Comparison of ENCODE assay signal across 32 cellular contexts in the genomic region with DNA sequence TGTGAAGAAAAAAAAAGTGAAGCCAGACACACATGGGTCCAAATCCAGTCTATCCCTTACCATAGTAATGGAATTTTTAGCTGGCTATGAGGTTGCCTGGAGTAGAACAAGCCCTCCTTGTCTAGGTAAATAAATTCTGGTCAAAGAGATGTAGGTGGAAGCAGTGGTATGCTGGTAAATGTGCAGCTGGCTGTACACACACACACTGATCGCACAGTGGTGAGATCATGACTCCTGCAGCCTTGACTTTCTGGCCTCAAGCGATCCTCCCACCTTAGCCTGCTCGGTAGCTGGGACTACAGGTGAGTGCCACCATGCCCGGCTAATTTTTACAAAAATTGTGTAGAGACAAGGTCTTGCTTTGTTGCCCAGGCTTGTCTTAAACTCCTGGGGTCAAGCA.
DNase-seq lines count a peak whose midpoint lies in the region; ATAC-seq, FAIRE-seq and TF ChIP-seq lines count a peak whose summit lies in the region.
"Had no signal": no experiment of that assay in that cellular context is flagged by ENCODE, and none has a peak within 500 bp of the region (broad histone marks: within the 10 kb centered on the region; RNA-seq: fewer than 3 reads in every experiment).

No MANE protein-coding gene starts in this region.

- intact Hi-C loops in HepG2 (cut with micrococcal nuclease; ENCODE audit: unreplicated experiment), result no loop called here
- intact Hi-C loops in right lobe of liver (cut with DNase I), result no loop called here

- 0% methylated on average over 4 of the region's 4 CpGs for WGBS in HepG2 (ENCODE audit: low lambda C conversion rate)
- WGBS in right lobe of liver (ENCODE audit: insufficient coverage, low coverage, low lambda C conversion rate, missing lambda C conversion rate), result 76% methylated on average over 3 of the region's 4 CpGs

- TF ChIP-seq EP300 in HepG2 (IDR thresholded peaks at IDR 0.05; ENCODE audit: low read depth in 2 of 2, low read length in 2 of 2), result no peak
- no peak for TF ChIP-seq EP300 in HepG2 (CRISPR knock-in tag; IDR thresholded peaks at IDR 0.05; ENCODE audit: borderline replicate concordance)

- H2AFZ ChIP-seq in HepG2 (ENCODE audit: low read length), result peak overlapping the region; percentile 3

- no peak overlapping the region for H3K4me2 ChIP-seq in HepG2 (ENCODE audit: low read depth, low read length)
- H3K4me2 ChIP-seq: A549; BLaER1; BLaER1 treated with 17β-estradiol and CSF1 and Interleukin-3, amounts not matched to agents 10 nM and 100 nM had no signal

- CTCF ChIA-PET in HepG2 (lab: Yijun Ruan, JAX; ENCODE audit: low intra/inter-chr PET ratio, low total read pairs), result no interaction called here

- DNase-seq in HepG2 (ENCODE audit: low spot score) (peak; percentile 33), right lobe of liver (no peak), HTR-8/SVneo (ENCODE audit: insufficient read length, low spot score) (no peak), bronchial epithelial cell (ENCODE audit: low read depth) (no peak), mucosa of gallbladder (ENCODE audit: low spot score) (no peak)
- DNase-seq: 8988T; ACHN; AML-193; BE2C; C1 segment of cervical spinal cord; Caco-2; Calu3; CD4-positive, alpha-beta memory T cell; CD4-positive, alpha-beta T cell; CD4-positive, CD25-positive, alpha-beta regulatory T cell; CD8-positive, alpha-beta memory T cell; CD8-positive, alpha-beta T cell; COR-L47; DMS 273 treated with DMSO at 0.1 percent for 48 hours; DMS153; DMS53; DMS79; DMS79 treated with DMSO at 0.1 percent for 48 hours; DND-41; EL had no signal

- H4K20me1 ChIP-seq in HepG2 (ENCODE audit: insufficient read depth, low read length), result no peaks in the 10 kb centered on the region
- H4K20me1 ChIP-seq: BLaER1; BLaER1 treated with 17β-estradiol and CSF1 and Interleukin-3, amounts not matched to agents 10 nM and 100 nM had no signal

- H3K79me2 ChIP-seq in HepG2 (ENCODE audit: insufficient read depth, low read length), result no peaks in the 10 kb centered on the region

- BruUV-seq in HepG2 (replicated peaks; lab: Mats Ljungman, UMichigan), result no TSS peak

- POLR2A ChIA-PET in HepG2 (lab: Yijun Ruan, JAX), result no interaction called here

- TF ChIP-seq RAD21 in HepG2 (CRISPR knock-in tag; IDR thresholded peaks at IDR 0.05), result no peak

- H3K4me3 ChIP-seq in HepG2 (replicated peaks in 1 of 3; ENCODE audit: insufficient read depth in 1 of 3, low read depth in 2 of 3, low read length in 3 of 3) (no peak overlapping the region), right lobe of liver (no peak overlapping the region), bronchial epithelial cell (ENCODE audit: low read depth, low read length) (no peak overlapping the region)
- H3K4me3 ChIP-seq: A549; BLaER1; BLaER1 treated with 17β-estradiol and CSF1 and Interleukin-3, amounts not matched to agents 10 nM and 100 nM had no signal

- H3K4me1 ChIP-seq in HepG2 (ENCODE audit: insufficient read depth, low read length), result peaks cover 9% of the 10 kb centered on the region
- H3K4me1 ChIP-seq in right lobe of liver, result no peaks in the 10 kb centered on the region
- H3K4me1 ChIP-seq: A549, BE2C, BLaER1, Caco-2 had no signal

- no peak for TF ChIP-seq POLR2A in HepG2 (IDR thresholded peaks at IDR 0.05; ENCODE audit: insufficient read depth in 1 of 2, low read depth in 2 of 2, low read length in 2 of 2)
- no peak for TF ChIP-seq POLR2A in right lobe of liver (IDR thresholded peaks at IDR 0.05)

- no peak overlapping the region for H3K9ac ChIP-seq in HepG2 (ENCODE audit: insufficient read depth, low read depth, low read length)
- H3K9ac ChIP-seq: BLaER1; BLaER1 treated with 17β-estradiol and CSF1 and Interleukin-3, amounts not matched to agents 10 nM and 100 nM had no signal

- H3K36me3 ChIP-seq in HepG2 (replicated peaks in 1 of 2; ENCODE audit: control insufficient read depth in 1 of 2, insufficient read depth in 2 of 2, low read length in 2 of 2), result no peaks in the 10 kb centered on the region
- H3K36me3 ChIP-seq in right lobe of liver, result no peaks in the 10 kb centered on the region
- H3K36me3 ChIP-seq in bronchial epithelial cell (ENCODE audit: control insufficient read depth, insufficient read depth, low read length), result no peaks in the 10 kb centered on the region
- H3K36me3 ChIP-seq: BE2C; BLaER1; BLaER1 treated with 17β-estradiol and CSF1 and Interleukin-3, amounts not matched to agents 10 nM and 100 nM had no signal

- in situ Hi-C loops in HepG2 (cut with HindIII; ENCODE audit: extremely low pct_ligation_motif_present, low pct_unique_long_range_greater_than_20kb), result no loop called here

- peak; percentile 92 for ATAC-seq in HepG2
- ATAC-seq in right lobe of liver, result no peak
- no peak for ATAC-seq in GM18858 (IDR thresholded peaks at IDR 0.05; ENCODE audit: unreplicated experiment)
- ATAC-seq: CD8-positive, alpha-beta T cell had no signal

- H3K27ac ChIP-seq in HepG2 (ENCODE audit: extremely low read length, insufficient read depth, low read length) (no peak overlapping the region), right lobe of liver (no peak overlapping the region)
- H3K27ac ChIP-seq: 22Rv1; A549; BLaER1; BLaER1 treated with 17β-estradiol and CSF1 and Interleukin-3, amounts not matched to agents 10 nM and 100 nM; C4-2B had no signal

- TF ChIP-seq CTCF in HepG2 (CRISPR knock-in tag; IDR thresholded peaks at IDR 0.05) (no peak), right lobe of liver (IDR thresholded peaks at IDR 0.05) (no peak), bronchial epithelial cell (IDR thresholded peaks at IDR 0.05; ENCODE audit: insufficient read depth, low read length, severe bottlenecking) (no peak)

- FAIRE-seq in HepG2 (lab: Jason Lieb, UNC), result no peak
- FAIRE-seq in HTR-8/SVneo (lab: Jason Lieb, UNC), result peak; percentile 31
- FAIRE-seq in bronchial epithelial cell (lab: Jason Lieb, UNC), result peak; percentile 70
- FAIRE-seq: A204.1, A549 had no signal

- no peaks in the 10 kb centered on the region for H3K27me3 ChIP-seq in HepG2 (ENCODE audit: control insufficient read depth in 1 of 2, insufficient read depth in 2 of 2, low read length in 2 of 2)
- no peaks in the 10 kb centered on the region for H3K27me3 ChIP-seq in right lobe of liver
- H3K27me3 ChIP-seq in bronchial epithelial cell (ENCODE audit: control insufficient read depth, insufficient read depth, low read length), result no peaks in the 10 kb centered on the region
- H3K27me3 ChIP-seq: BE2C; BLaER1; BLaER1 treated with 17β-estradiol and CSF1 and Interleukin-3, amounts not matched to agents 10 nM and 100 nM had no signal

- H3K9me3 ChIP-seq in HepG2 (ENCODE audit: low read length) (no peaks in the 10 kb centered on the region), right lobe of liver (no peaks in the 10 kb centered on the region)
- H3K9me3 ChIP-seq: A549, BE2C, BLaER1, Caco-2 had no signal

TF ChIP-seq in HepG2, 621 proteins besides CTCF, POLR2A, EP300 and RAD21:
- TF ChIP-seq ZFYVE20 (CRISPR knock-in tag; IDR thresholded peaks at IDR 0.05; ENCODE audit: borderline replicate concordance, low read depth), result no peak
- peak; percentile 41; the same call in 1 of the 2 replicates for TF ChIP-seq ZNF292 (CRISPR knock-in tag; IDR thresholded peaks at IDR 0.05; ENCODE audit: borderline replicate concordance, low read depth)
- 0 out of 2 replicates have a peak, but pooled peaks have one; percentile 42 for TF ChIP-seq ZNF335 (CRISPR knock-in tag; IDR thresholded peaks at IDR 0.05)
